ENCODE assay signal across 8 cellular contexts in genomic region chr11:100687032-100687629, GRCh38. TPM values are rescaled to one million over a fixed set of nuclear protein-coding genes. Genes with fewer than 3 reads are reported as not detected.
DNase-seq lines count a peak whose midpoint lies in the region; ATAC-seq and TF ChIP-seq lines count a peak whose summit lies in the region.

Gene ARHGAP42 (plus strand): TSS chr11:100687288. CDS start chr11:100687679, 391 bp downstream.

- intact Hi-C loops in CD14-positive monocyte (cut with micrococcal nuclease) (no loop called here), MCF 10A (cut with micrococcal nuclease) (loop anchor here (5.0 kb wide), 1 partner anchor 90 kb away; no protein-coding TSS in a partner anchor)

- BruUV-seq in MCF 10A (replicated peaks; lab: Mats Ljungman, UMichigan) = TSS peak; percentile 40

- H3K4me3 Mint-ChIP-seq in CD14-positive monocyte = peak within 1 kb of the TSS; percentile 85 to 98
- H3K4me3 Mint-ChIP-seq in MCF 10A (ENCODE audit: unreplicated experiment) = peak within 1 kb of the TSS; percentile 97

- H3K27me3 Mint-ChIP-seq in CD14-positive monocyte (ENCODE audit: low read depth in 3 of 3) = peaks cover 28 to 34% (median 30%) of the 10 kb centered on the region in 3 donors
- no peaks in the 10 kb centered on the region for H3K27me3 Mint-ChIP-seq in MCF 10A (ENCODE audit: insufficient read depth, unreplicated experiment)

- DNase-seq in CD14-positive monocyte (ENCODE audit: low spot score) (no peak), MCF 10A (ENCODE audit: unreplicated experiment) (peak; percentile 55), skeletal muscle cell (ENCODE audit: low read depth) (no peak), NK-92 (lab: John Stamatoyannopoulos, UW; ENCODE audit: unreplicated experiment) (no peak)

- POLR2A ChIA-PET in MCF 10A (lab: Yijun Ruan, JAX) = interaction anchor here (0.6 to 1.5 kb wide), 6 partner anchors 21 to 1020 kb away, joined by 3 to 6 read pairs (median 4); no protein-coding TSS in a partner anchor

- H2AFZ ChIP-seq in OCI-LY3 (ENCODE audit: low read depth, low read length) = peak within 1 kb of the TSS; percentile 81; the same call in 1 of the 2 replicates

- H3K9me3 ChIP-seq in OCI-LY3 (ENCODE audit: insufficient read depth, low read length) (no peaks in the 10 kb centered on the region), iPS-18a (ENCODE audit: control insufficient read depth, low read depth, low read length) (no peaks in the 10 kb centered on the region)

- no peak for TF ChIP-seq CTCF in CD14-positive monocyte (IDR thresholded peaks at IDR 0.05)
- no peak for TF ChIP-seq CTCF in OCI-LY3 (IDR thresholded peaks at IDR 0.05; ENCODE audit: low read depth, low read length)
- TF ChIP-seq CTCF in MCF 10A (IDR thresholded peaks at IDR 0.05; ENCODE audit: unreplicated experiment) = no peak

- peaks cover 24% of the 10 kb centered on the region for H3K79me2 ChIP-seq in OCI-LY3 (ENCODE audit: low read length)

- H3K4me1 Mint-ChIP-seq in CD14-positive monocyte = peaks cover 13% of the 10 kb centered on the region
- peaks cover 18% of the 10 kb centered on the region for H3K4me1 Mint-ChIP-seq in MCF 10A (ENCODE audit: insufficient read depth, unreplicated experiment)

- peak within 1 kb of the TSS; percentile 92 for H3K4me3 ChIP-seq in OCI-LY3 (ENCODE audit: low read length)
- peak within 1 kb of the TSS; percentile 83 for H3K4me3 ChIP-seq in iPS-18a (ENCODE audit: low read length)
- H3K4me3 ChIP-seq in skeletal muscle cell (ENCODE audit: low read depth, low read length) = peak within 1 kb of the TSS; percentile 77

- H3K36me3 ChIP-seq in OCI-LY3 (replicated peaks; ENCODE audit: low read depth, low read length) (no peaks in the 10 kb centered on the region), iPS-18a (ENCODE audit: control insufficient read depth, low read depth, low read length) (no peaks in the 10 kb centered on the region)

- H3K27me3 ChIP-seq in OCI-LY3 (ENCODE audit: low read depth, low read length) (no peaks in the 10 kb centered on the region), iPS-18a (ENCODE audit: control insufficient read depth, insufficient read depth, low read length) (no peaks in the 10 kb centered on the region)

- H3K4me1 ChIP-seq in OCI-LY3 (ENCODE audit: low read length) (peaks cover 52% of the 10 kb centered on the region), iPS-18a (ENCODE audit: control insufficient read depth, low read depth, low read length) (peaks cover 19% of the 10 kb centered on the region)

- H4K20me1 ChIP-seq in OCI-LY3 (ENCODE audit: insufficient read depth, low read length) = no peaks in the 10 kb centered on the region

- peak within 1 kb of the TSS; percentile 90 for H3K9ac ChIP-seq in OCI-LY3 (ENCODE audit: low read length)
- peak within 1 kb of the TSS; percentile 78 for H3K9ac ChIP-seq in iPS-18a (ENCODE audit: low read length)

- CTCF ChIA-PET in MCF 10A (lab: Yijun Ruan, JAX) = interaction anchor here (0.6 to 2.1 kb wide), 23 partner anchors 9 to 1431 kb away, joined by 3 to 10 read pairs (median 4); no protein-coding TSS in a partner anchor

- H3K4me2 ChIP-seq in OCI-LY3 (ENCODE audit: low read length) = peak within 1 kb of the TSS; percentile 97

- H3K9me3 Mint-ChIP-seq in CD14-positive monocyte (peaks cover 0 to 6% (median 2%) of the 10 kb centered on the region in 7 donors), MCF 10A (ENCODE audit: unreplicated experiment) (no peaks in the 10 kb centered on the region)

- ATAC-seq in GM18873 (IDR thresholded peaks at IDR 0.05; ENCODE audit: low FRiP score, unreplicated experiment) = peak; percentile 55
- peak; percentile 30 for ATAC-seq in HG03060 (IDR thresholded peaks at IDR 0.05; ENCODE audit: low read depth, unreplicated experiment)

- H3K27ac ChIP-seq in OCI-LY3 (ENCODE audit: low read length) (peak within 1 kb of the TSS; percentile 57), iPS-18a (ENCODE audit: low read length) (peak within 1 kb of the TSS; percentile 47)

- peak within 1 kb of the TSS in 1 of 7 donors; percentile 3 for H3K27ac Mint-ChIP-seq in CD14-positive monocyte
- H3K27ac Mint-ChIP-seq in MCF 10A (ENCODE audit: low read depth, unreplicated experiment) = peak within 1 kb of the TSS; percentile 57

- H3K36me3 Mint-ChIP-seq in CD14-positive monocyte (no peaks in the 10 kb centered on the region), MCF 10A (ENCODE audit: insufficient read depth, unreplicated experiment) (no peaks in the 10 kb centered on the region)

RNA-seq across cellular contexts. Expression of gene ARHGAP42, which starts in this region (rescaled TPM):
- not detected for polyA plus RNA-seq in CD14-positive monocyte
- total RNA-seq in MCF 10A (2022) = 2.5 and 2.7 TPM in 2 replicates
